In the genomic region with DNA sequence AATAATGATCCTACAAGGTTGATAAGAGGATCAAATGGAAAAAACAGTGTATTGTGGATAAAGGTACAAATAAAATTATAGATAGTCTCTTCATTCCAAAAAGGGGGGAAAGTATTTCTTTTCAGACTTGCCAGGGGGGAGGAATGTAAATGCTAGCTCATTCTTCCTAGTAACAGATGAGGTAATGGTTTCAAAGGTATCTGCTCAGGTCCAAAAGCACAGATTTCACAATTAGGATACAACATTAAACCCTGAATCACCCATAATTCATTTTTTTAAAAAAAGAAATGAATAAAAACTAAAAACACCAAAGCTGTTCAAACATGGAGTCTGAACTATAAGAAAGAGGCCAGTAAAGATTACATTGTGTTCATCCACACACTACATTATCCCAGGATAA, we compare ENCODE assay signal across 31 cellular contexts.
"Had no signal": no experiment of that assay in that cellular context is flagged by ENCODE, and none has a peak within 500 bp of the region (broad histone marks: within the 10 kb centered on the region; RNA-seq: fewer than 3 reads in every experiment).

No MANE protein-coding gene starts in this region.

- H3K27me3 Mint-ChIP-seq: dendritic cell treated with granulocyte-macrophage colony-stimulating factor and Interleukin-4, amounts not matched to agents 40 ng/mL and 50 ng/mL, for 4 days; memory B cell; progenitor cell of endocrine pancreas; type B pancreatic cell had no signal

- H3K27ac Mint-ChIP-seq: dendritic cell treated with granulocyte-macrophage colony-stimulating factor and Interleukin-4, amounts not matched to agents 40 ng/mL and 50 ng/mL, for 4 days; endodermal cell; immature natural killer cell; memory B cell; natural killer cell; progenitor cell of endocrine pancreas; stimulated activated effector memory CD8-positive, alpha-beta T cell treated with anti-CD3 and anti-CD28 coated beads, Interleukin-12 subunit alpha, Interleukin-12 subunit beta, amount 100 ng/mL, for 72 hours; type B pancreatic cell had no signal

- H3K4me3 ChIP-seq: colonic mucosa, esophagus squamous epithelium, heart right ventricle, lung, smooth muscle cell, stomach, thyroid gland had no signal

- ATAC-seq: heart right ventricle; left colon; left ventricle myocardium superior; natural killer cell; sciatic nerve; stimulated activated effector memory CD8-positive, alpha-beta T cell treated with anti-CD3 and anti-CD28 coated beads, Interleukin-12 subunit alpha, Interleukin-12 subunit beta, amount 100 ng/mL, for 72 hours had no signal

- H3K4me3 Mint-ChIP-seq: dendritic cell treated with granulocyte-macrophage colony-stimulating factor and Interleukin-4, amounts not matched to agents 40 ng/mL and 50 ng/mL, for 4 days; endodermal cell; immature natural killer cell; memory B cell; natural killer cell; neural crest cell; stimulated activated effector memory CD8-positive, alpha-beta T cell treated with anti-CD3 and anti-CD28 coated beads, Interleukin-12 subunit alpha, Interleukin-12 subunit beta, amount 100 ng/mL, for 72 hours; type B pancreatic cell had no signal

- H3K9me3 Mint-ChIP-seq: dendritic cell treated with granulocyte-macrophage colony-stimulating factor and Interleukin-4, amounts not matched to agents 40 ng/mL and 50 ng/mL, for 4 days; endodermal cell; immature natural killer cell; memory B cell; natural killer cell; neural crest cell; stimulated activated effector memory CD8-positive, alpha-beta T cell treated with anti-CD3 and anti-CD28 coated beads, Interleukin-12 subunit alpha, Interleukin-12 subunit beta, amount 100 ng/mL, for 72 hours; type B pancreatic cell had no signal

- H3K9me3 ChIP-seq: colonic mucosa, esophagus squamous epithelium, heart right ventricle, neutrophil, stomach, thyroid gland had no signal

- H3K27me3 ChIP-seq: colonic mucosa, esophagus squamous epithelium, heart right ventricle, neutrophil, stomach, thyroid gland had no signal

- DNase-seq: colonic mucosa; effector CD8-positive, alpha-beta T cell; endodermal cell; esophagus squamous epithelium; foreskin melanocyte; glutamatergic neuron; heart right ventricle; hypothalamus; immature natural killer cell; islet precursor cell; kidney glomerular epithelial cell; left colon; left ventricle myocardium superior; natural killer cell; stimulated activated CD4-positive, alpha-beta T cell treated with anti-CD3 and anti-CD28 coated beads, Interleukin-12 subunit alpha, Interleukin-12 subunit beta, amount 100 ng/mL, for 4 hours; stimulated activated CD4-positive, alpha-beta T cell treated with anti-CD3 and anti-CD28 coated beads, Interleukin-2, amount 100 ng/mL, for 24 hours; stimulated activated CD4-positive, alpha-beta T cell treated with anti-CD3 and anti-CD28 coated beads, Interleukin-4, amount 100 ng/mL, for 24 hours; stimulated activated naive CD4-positive, alpha-beta T cell treated with Interleukin-2 at 50 U/mL for 16 hours; stomach; thyroid gland had no signal

- H3K36me3 ChIP-seq: colonic mucosa, thyroid gland had no signal

- H3K27ac ChIP-seq: colonic mucosa, esophagus squamous epithelium, heart right ventricle, neutrophil, parathyroid adenoma, stomach, thyroid gland had no signal

- H3K9ac ChIP-seq: parathyroid adenoma had no signal

- H3K4me1 Mint-ChIP-seq: endodermal cell, neural crest cell had no signal

- H3K4me2 ChIP-seq: smooth muscle cell had no signal

- H3K79me2 ChIP-seq: parathyroid adenoma had no signal

- H2AFZ ChIP-seq: parathyroid adenoma had no signal

- H3K4me1 ChIP-seq: colonic mucosa, esophagus squamous epithelium, heart right ventricle, parathyroid adenoma, thyroid gland had no signal
